Comparison of ENCODE assay signal across 17 cellular contexts in genomic region chr17:6541886-6542285, GRCh38. TPM values are rescaled to one million over a fixed set of nuclear protein-coding genes. Genes with fewer than 3 reads are reported as not detected.
A peak's percentile ranks its signal among the peaks of the same experiment; 100 is the strongest.
DNase-seq lines count a peak whose midpoint lies in the region; ATAC-seq, FAIRE-seq and TF ChIP-seq lines count a peak whose summit lies in the region.
"Had no signal": no experiment of that assay in that cellular context is flagged by ENCODE, and none has a peak within 500 bp of the region (broad histone marks: within the 10 kb centered on the region; RNA-seq: fewer than 3 reads in every experiment).

No MANE protein-coding gene starts in this region.

- TF ChIP-seq CTCF in HEK293 (tag by site-specific recombination; IDR thresholded peaks at IDR 0.05) (no peak), kidney (IDR thresholded peaks at IDR 0.05; ENCODE audit: borderline replicate concordance, extremely low read depth, insufficient read depth) (no peak), spleen (IDR thresholded peaks at IDR 0.05 in 8 of 11, conservative IDR thresholded peaks at IDR 0.05 in 3 of 11) (no peak), type B pancreatic cell (conservative IDR thresholded peaks at IDR 0.05) (no peak)

- DNase-seq in SJCRH30, result no peak
- DNase-seq in kidney, result peak; percentile 45
- peak; percentile 54 for DNase-seq in spleen
- DNase-seq in type B pancreatic cell (ENCODE audit: extremely low spot score, unreplicated experiment), result no peak
- no peak for DNase-seq in ACHN
- DNase-seq: 8988T; Calu3; CD8-positive, alpha-beta T cell; DMS79 treated with DMSO at 0.1 percent for 48 hours; GF-D8; IMR-90 had no signal

- POLR2A ChIA-PET in HEK293 (lab: Yijun Ruan, JAX), result interaction anchor here (0.6 kb wide), 1 partner anchor 67 kb away, joined by 3 read pairs; no protein-coding TSS in a partner anchor

- no peaks in the 10 kb centered on the region for H3K36me3 Mint-ChIP-seq in type B pancreatic cell
- H3K36me3 Mint-ChIP-seq: CD8-positive, alpha-beta T cell had no signal

- H3K27ac ChIP-seq in HEK293 (ENCODE audit: extremely low read depth, low read depth, low read length) (no peak overlapping the region), SJCRH30 (peak overlapping the region; percentile 16; the same call in 1 of the 2 replicates), kidney (ENCODE audit: low read depth in 2 of 2, low read length in 2 of 2) (no peak overlapping the region), spleen (peak overlapping the region in 3 of 8 donors; percentile 3 to 59 (median 31))
- H3K27ac ChIP-seq: BLaER1 treated with 17β-estradiol and CSF1 and Interleukin-3, amounts not matched to agents 10 nM and 100 nM had no signal

- CTCF ChIA-PET in HEK293 (lab: Yijun Ruan, JAX), result no interaction called here

- no peak for FAIRE-seq in kidney (lab: Jason Lieb, UNC)
- FAIRE-seq: HTR-8/SVneo had no signal

- H3K9me3 Mint-ChIP-seq in type B pancreatic cell, result no peaks in the 10 kb centered on the region

- H3K9me3 ChIP-seq in HEK293 (ENCODE audit: control insufficient read depth, insufficient read depth, low read depth, low read length) (no peaks in the 10 kb centered on the region), SJCRH30 (replicated peaks) (no peaks in the 10 kb centered on the region), kidney (ENCODE audit: control insufficient read depth in 1 of 2, low read length in 2 of 2) (no peaks in the 10 kb centered on the region), spleen (peaks cover 0 to 12% (median 10%) of the 10 kb centered on the region in 8 donors)
- H3K9me3 ChIP-seq: HAP-1 had no signal

- H3K27ac Mint-ChIP-seq in type B pancreatic cell, result no peak overlapping the region
- H3K27ac Mint-ChIP-seq: B cell; CD8-positive, alpha-beta T cell had no signal

- H3K27me3 ChIP-seq in SJCRH30 (no peaks in the 10 kb centered on the region), spleen (replicated peaks in 1 of 7) (no peaks in the 10 kb centered on the region)

- H3K4me3 ChIP-seq in HEK293 (ENCODE audit: low read depth, low read length) (no peak overlapping the region), SJCRH30 (no peak overlapping the region), kidney (ENCODE audit: low read length in 2 of 2) (no peak overlapping the region), spleen (no peak overlapping the region)
- H3K4me3 ChIP-seq: BLaER1 treated with 17β-estradiol and CSF1 and Interleukin-3, amounts not matched to agents 10 nM and 100 nM; HAP-1 had no signal

- in situ Hi-C loops in ACHN (cut with HindIII; ENCODE audit: low pct_ligation_motif_present, low pct_unique_long_range_greater_than_20kb, low sequenced_read_pairs), result no loop called here

- no peak for ATAC-seq in HG02970 (IDR thresholded peaks at IDR 0.05; ENCODE audit: low FRiP score, unreplicated experiment)
- ATAC-seq: CD8-positive, alpha-beta T cell had no signal

- H3K4me1 ChIP-seq in HEK293 (ENCODE audit: control insufficient read depth, insufficient read depth, low read length) (no peaks in the 10 kb centered on the region), SJCRH30 (peaks cover 6% of the 10 kb centered on the region), kidney (ENCODE audit: control insufficient read depth in 1 of 2, insufficient read depth in 1 of 2, low read depth in 1 of 2, low read length in 2 of 2) (no peaks in the 10 kb centered on the region), spleen (peaks cover 0 to 52% (median 11%) of the 10 kb centered on the region in 6 donors)
- H3K4me1 ChIP-seq: HAP-1 had no signal

- peaks cover 12% of the 10 kb centered on the region for H3K27me3 Mint-ChIP-seq in type B pancreatic cell

- H3K4me1 Mint-ChIP-seq in type B pancreatic cell (ENCODE audit: unreplicated experiment), result peaks cover 13% of the 10 kb centered on the region
- H3K4me1 Mint-ChIP-seq: B cell had no signal

- intact Hi-C loops in kidney (cut with DNase I), result no loop called here
- intact Hi-C loops in spleen (cut with DNase I; ENCODE audit: low total_unique reads), result no loop called here

- no peak overlapping the region for H3K4me3 Mint-ChIP-seq in type B pancreatic cell
- H3K4me3 Mint-ChIP-seq: B cell; CD8-positive, alpha-beta T cell had no signal

- WGBS in spleen, 5 donors, result 76 to 99% (median 91%) methylated on average over 4 of the region's 4 CpGs

- H3K36me3 ChIP-seq in HEK293 (ENCODE audit: control insufficient read depth in 2 of 2, insufficient read depth in 1 of 2, low read length in 2 of 2) (peaks cover 0 to 2% of the 10 kb centered on the region in 2 experiments; a peak in 1 of 3 replicates), SJCRH30 (0 out of 2 replicates have a peak, but pooled peaks cover 2% of the 10 kb centered on the region), kidney (ENCODE audit: control insufficient read depth in 1 of 2, insufficient read depth in 2 of 2, low read length in 2 of 2) (no peaks in the 10 kb centered on the region), spleen (peaks cover 0 to 78% (median 5%) of the 10 kb centered on the region in 6 donors)
- H3K36me3 ChIP-seq: BLaER1 treated with 17β-estradiol and CSF1 and Interleukin-3, amounts not matched to agents 10 nM and 100 nM; HAP-1 had no signal

- no peak overlapping the region for H3K9ac ChIP-seq in kidney (ENCODE audit: low read length in 2 of 2)
- H3K9ac ChIP-seq: BLaER1 treated with 17β-estradiol and CSF1 and Interleukin-3, amounts not matched to agents 10 nM and 100 nM had no signal

- no peak for TF ChIP-seq POLR2A in spleen (IDR thresholded peaks at IDR 0.05)

TF ChIP-seq in HEK293, 187 proteins besides CTCF, POLR2A, EP300 and RAD21:
- no peak for TF ChIP-seq HOXC10 (CRISPR knock-in tag; IDR thresholded peaks at IDR 0.05)
- TF ChIP-seq ZFP41 (tag by site-specific recombination; IDR thresholded peaks at IDR 0.05; ENCODE audit: borderline replicate concordance), result no peak
- TF ChIP-seq ZNF26 (tag by site-specific recombination; IDR thresholded peaks at IDR 0.05), result 0 out of 2 replicates have a peak, but pooled peaks have one; percentile 23
TF ChIP-seq in HEK293: peak in this region for 1.

RNA-seq across cellular contexts. Expression of gene PITPNM3, which starts 14.5 kb away (rescaled TPM):
- 39.2 and 39.7 TPM in 2 replicates for total RNA-seq in SJCRH30 (2014; rRNA removed; shearing (Covaris generic))
- total RNA-seq in kidney (9.1 TPM), spleen (100 to 1,000 TPM in 6 of 7 donors, 10 to 100 TPM in 1; 51.9 to 215 (median 140) TPM), type B pancreatic cell (ENCODE audit: low replicate concordance) (4.3 and 7.7 TPM in 2 replicates)
- polyA plus RNA-seq in kidney (ENCODE audit: insufficient read depth, low read depth, low replicate concordance) (1.8 TPM), spleen (10 to 100 TPM in 1 of 3 donors, 1 to 10 TPM in 2; 5.4 to 63.3 (median 9.1) TPM)

Comparison
In these comparisons a context has a peak if more than half of its experiments do, and no peak if none do; other contexts are left out.
1. DNase-seq: peak in kidney (single experiment) and spleen (single experiment); none in SJCRH30 (0 of 2), type B pancreatic cell (single experiment) and ACHN (single experiment).